In the genomic region with DNA sequence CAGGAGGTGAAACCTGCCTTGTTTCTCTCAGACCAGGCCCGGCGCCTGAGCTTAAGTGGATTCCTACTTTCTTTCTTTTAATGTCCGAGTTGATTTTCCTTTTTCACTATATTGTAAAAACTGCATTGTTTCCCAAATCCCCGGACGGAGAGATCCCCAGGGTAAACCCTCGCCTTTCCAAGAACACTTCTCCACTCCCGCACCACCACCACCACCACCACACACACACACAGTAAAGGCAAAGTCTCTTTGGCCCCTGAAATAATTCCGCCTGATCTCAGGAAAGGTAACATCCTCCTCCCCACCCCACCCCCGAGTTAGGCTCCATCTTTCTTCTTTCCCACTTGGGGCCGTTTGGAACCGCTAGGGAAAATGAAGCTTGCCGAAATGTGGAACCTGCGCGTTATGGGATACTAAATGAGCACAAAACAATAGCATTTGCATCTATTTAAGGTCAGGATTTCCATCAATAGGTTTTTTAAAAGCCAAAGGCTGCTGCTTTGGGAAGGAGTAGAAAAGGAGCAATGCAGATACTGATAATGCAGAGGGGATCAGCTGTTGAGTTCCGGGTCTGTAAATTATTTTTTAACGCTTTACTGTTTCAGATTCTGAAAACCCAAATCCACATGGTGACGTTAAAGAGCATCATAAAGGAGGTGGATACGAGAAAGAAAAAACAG, we compare ENCODE assay signal across 13 cellular contexts. TPM values are rescaled to one million over a fixed set of nuclear protein-coding genes. Genes with fewer than 3 reads are reported as not detected.
DNase-seq lines count a peak whose midpoint lies in the region; ATAC-seq, FAIRE-seq and TF ChIP-seq lines count a peak whose summit lies in the region.
"Had no signal": no experiment of that assay in that cellular context is flagged by ENCODE, and none has a peak within 500 bp of the region (broad histone marks: within the 10 kb centered on the region; RNA-seq: fewer than 3 reads in every experiment).

No MANE protein-coding gene starts in this region.

- 14 to 22% (median 16%) methylated on average over 18 of the region's 18 CpGs for WGBS in stomach, 5 donors

- TF ChIP-seq CTCF in astrocyte (IDR thresholded peaks at IDR 0.05; ENCODE audit: insufficient read depth, low read depth, low read length) = no peak
- TF ChIP-seq CTCF in stomach (IDR thresholded peaks at IDR 0.05) = no peak

- H3K27ac ChIP-seq in astrocyte (ENCODE audit: low read depth, low read length) (no peak overlapping the region), stomach (peak overlapping the region in 4 of 5 donors; percentile 26 to 76 (median 62))
- H3K27ac ChIP-seq: A549 had no signal

- TF ChIP-seq EP300 in stomach (IDR thresholded peaks at IDR 0.05) = no peak

- no peaks in the 10 kb centered on the region for H3K36me3 Mint-ChIP-seq in T-helper 2 cell treated with Interferon-gamma antibody and Interleukin-4, amounts not matched to agents 5 μg/mL and 100 μg/mL, for 36 hours (ENCODE audit: low read depth)
- no peaks in the 10 kb centered on the region for H3K36me3 Mint-ChIP-seq in astrocyte (ENCODE audit: low read depth, unreplicated experiment)

- no peak for TF ChIP-seq POLR2A in stomach (IDR thresholded peaks at IDR 0.05)

- peaks cover 4% of the 10 kb centered on the region for H4K20me1 ChIP-seq in astrocyte (ENCODE audit: insufficient read depth, low read length)

- H3K36me3 ChIP-seq in astrocyte (ENCODE audit: insufficient read depth, low read length) = no peaks in the 10 kb centered on the region
- H3K36me3 ChIP-seq in stomach = no peaks in the 10 kb centered on the region

- H3K79me2 ChIP-seq in astrocyte (ENCODE audit: insufficient read depth, low read length) = no peaks in the 10 kb centered on the region

- peaks cover 14% of the 10 kb centered on the region for H3K4me1 Mint-ChIP-seq in T-helper 2 cell treated with Interferon-gamma antibody and Interleukin-4, amounts not matched to agents 5 μg/mL and 100 μg/mL, for 36 hours (ENCODE audit: low read depth)
- H3K4me1 Mint-ChIP-seq in astrocyte (ENCODE audit: low read depth, unreplicated experiment) = peaks cover 5% of the 10 kb centered on the region

- H3K4me3 ChIP-seq in astrocyte (ENCODE audit: insufficient read depth, low read depth, low read length) (no peak overlapping the region), stomach (peak overlapping the region; percentile 51 to 56 (median 54))

- DNase-seq in T-helper 2 cell treated with Interferon-gamma antibody and Interleukin-4, amounts not matched to agents 5 μg/mL and 100 μg/mL, for 36 hours (ENCODE audit: low spot score) = no peak
- DNase-seq in T-helper 2 cell (no peak), astrocyte (ENCODE audit: low read depth) (no peak), left kidney (ENCODE audit: low read depth, low spot score) (peak; percentile 10), stomach (no peak), NCI-H82 treated with DMSO at 0.1 percent for 48 hours (lab: John Stamatoyannopoulos, UW; ENCODE audit: unreplicated experiment) (no peak)
- no peak for DNase-seq in activated effector memory CD4-positive, alpha-beta T cell treated with Interleukin-2 at 50 U/mL for 16 hours
- DNase-seq: DND-41 had no signal

- H3K9ac ChIP-seq in astrocyte (ENCODE audit: low read length) = no peak overlapping the region

- ATAC-seq in GM21723 (IDR thresholded peaks at IDR 0.05; ENCODE audit: unreplicated experiment) = no peak

- H2AFZ ChIP-seq in astrocyte (ENCODE audit: low read depth, low read length) = no peak overlapping the region

- peak overlapping the region; percentile 46 for H3K4me3 Mint-ChIP-seq in T-helper 2 cell treated with Interferon-gamma antibody and Interleukin-4, amounts not matched to agents 5 μg/mL and 100 μg/mL, for 36 hours
- peak overlapping the region; percentile 77 for H3K4me3 Mint-ChIP-seq in astrocyte (ENCODE audit: unreplicated experiment)

- FAIRE-seq in astrocyte (lab: Jason Lieb, UNC) = no peak
- FAIRE-seq: A549 had no signal

- peaks cover 80% of the 10 kb centered on the region for H3K27me3 ChIP-seq in astrocyte (ENCODE audit: insufficient read depth, low read length)
- peaks cover 6 to 95% (median 64%) of the 10 kb centered on the region in 3 donors for H3K27me3 ChIP-seq in stomach

- peak overlapping the region; percentile 89 for H3K4me2 ChIP-seq in astrocyte (ENCODE audit: low read length)

- no peaks in the 10 kb centered on the region for H3K9me3 ChIP-seq in astrocyte (ENCODE audit: insufficient read depth, low read depth, low read length)
- no peaks in the 10 kb centered on the region for H3K9me3 ChIP-seq in stomach
- H3K9me3 ChIP-seq: A549 had no signal

- H3K27ac Mint-ChIP-seq in T-helper 2 cell treated with Interferon-gamma antibody and Interleukin-4, amounts not matched to agents 5 μg/mL and 100 μg/mL, for 36 hours = no peak overlapping the region
- H3K27ac Mint-ChIP-seq in astrocyte (ENCODE audit: unreplicated experiment) = no peak overlapping the region

- H3K4me1 ChIP-seq in astrocyte (ENCODE audit: insufficient read depth, low read length) (peaks cover 9% of the 10 kb centered on the region), stomach (peaks cover 14 to 50% (median 32%) of the 10 kb centered on the region in 4 donors)

- peaks cover 87% of the 10 kb centered on the region for H3K27me3 Mint-ChIP-seq in T-helper 2 cell treated with Interferon-gamma antibody and Interleukin-4, amounts not matched to agents 5 μg/mL and 100 μg/mL, for 36 hours (ENCODE audit: low read depth)
- peaks cover 89% of the 10 kb centered on the region for H3K27me3 Mint-ChIP-seq in astrocyte (ENCODE audit: low read depth, unreplicated experiment)

- no peaks in the 10 kb centered on the region for H3K9me3 Mint-ChIP-seq in T-helper 2 cell treated with Interferon-gamma antibody and Interleukin-4, amounts not matched to agents 5 μg/mL and 100 μg/mL, for 36 hours
- no peaks in the 10 kb centered on the region for H3K9me3 Mint-ChIP-seq in astrocyte (ENCODE audit: unreplicated experiment)

- intact Hi-C loops in stomach (cut with DNase I; ENCODE audit: low total_unique reads) = no loop called here

RNA-seq across cellular contexts. Expression of a gene that starts 2.5 kb away (rescaled TPM):
- total RNA-seq in astrocyte (0.14 TPM in 1 of 2 replicates, not detected in the other), stomach (10 to 100 TPM in 1 of 5 donors, 1 to 10 TPM in 3, under 1 TPM in 1; 0.58 to 15.8 (median 4.0) TPM)
- polyA plus RNA-seq in stomach = 1 to 10 TPM in 1 of 3 donors, under 1 TPM in 2; 0.61 to 2.9 (median 0.81) TPM
- total RNA-seq: chondrocyte; pulmonary artery endothelial cell; T-helper 1 cell treated with Interleukin-12 subunit alpha and Interleukin-12 subunit beta and Interleukin-4 antibody, amounts not matched to agents 30 ng/mL and 1 ng/mL, for 36 hours had no signal
- polyA plus RNA-seq: A549 had no signal
